Comparison of ENCODE assay signal across 1 cellular context in genomic region chr16:89261691-89262563, GRCh38.
TF ChIP-seq lines count a peak whose summit lies in the region.

No MANE protein-coding gene starts in this region.

TF ChIP-seq in HepG2, 621 proteins besides CTCF, POLR2A, EP300 and RAD21 (continued from another document and continues in another):
- TF ChIP-seq ZSCAN29 (CRISPR knock-in tag; conservative IDR thresholded peaks at IDR 0.05) (0 out of 2 replicates have a peak, but pooled peaks have one; percentile 80), HBP1 (CRISPR knock-in tag; IDR thresholded peaks at IDR 0.05; ENCODE audit: low read depth) (no peak; the same call in 1 of the 2 replicates), ZMYM4 (CRISPR knock-in tag; IDR thresholded peaks at IDR 0.05) (peak; percentile 15; the same call in 1 of the 2 replicates), CSRNP1 (CRISPR knock-in tag; IDR thresholded peaks at IDR 0.05) (peak; percentile 84; the same call in 1 of the 2 replicates), KDM2A (CRISPR knock-in tag; IDR thresholded peaks at IDR 0.05; ENCODE audit: borderline replicate concordance, low read depth) (peak; percentile 63), ZNF232 (CRISPR knock-in tag; IDR thresholded peaks at IDR 0.05; ENCODE audit: borderline replicate concordance) (no peak), ZBTB26 (CRISPR knock-in tag; IDR thresholded peaks at IDR 0.05; ENCODE audit: borderline replicate concordance) (peak; percentile 30; the same call in 1 of the 2 replicates), E2F2 (CRISPR knock-in tag; IDR thresholded peaks at IDR 0.05; ENCODE audit: borderline replicate concordance) (no peak), CREB3 (CRISPR knock-in tag; IDR thresholded peaks at IDR 0.05) (no peak), AGO1 (IDR thresholded peaks at IDR 0.05; ENCODE audit: low read depth, low read length, poor library complexity, severe bottlenecking) (peak; percentile 65), ZNF432 (CRISPR knock-in tag; IDR thresholded peaks at IDR 0.05; ENCODE audit: borderline replicate concordance) (no peak), HMG20A (CRISPR knock-in tag; IDR thresholded peaks at IDR 0.05; ENCODE audit: borderline replicate concordance) (no peak; the same call in 1 of the 2 replicates), ZNF326 (CRISPR knock-in tag; IDR thresholded peaks at IDR 0.05; ENCODE audit: borderline replicate concordance) (no peak), RELA (CRISPR knock-in tag; IDR thresholded peaks at IDR 0.05) (no peak), ZBTB46 (CRISPR knock-in tag; IDR thresholded peaks at IDR 0.05; ENCODE audit: borderline replicate concordance) (0 out of 2 replicates have a peak, but pooled peaks have one; percentile 56), ZNF768 (CRISPR knock-in tag; IDR thresholded peaks at IDR 0.05) (peak; percentile 78), SMAD1 (CRISPR knock-in tag; IDR thresholded peaks at IDR 0.05; ENCODE audit: borderline replicate concordance, low read depth) (peak; percentile 60; the same call in 1 of the 2 replicates), ONECUT2 (CRISPR knock-in tag; IDR thresholded peaks at IDR 0.05) (no peak), ZNF276 (CRISPR knock-in tag; IDR thresholded peaks at IDR 0.05; ENCODE audit: low read depth) (0 out of 2 replicates have a peak, but pooled peaks have one; percentile 80), RARA (CRISPR knock-in tag; IDR thresholded peaks at IDR 0.05) (no peak; the same call in 1 of the 2 replicates), ZNF687 (CRISPR knock-in tag; IDR thresholded peaks at IDR 0.05) (peak; percentile 98), ZSCAN25 (CRISPR knock-in tag; IDR thresholded peaks at IDR 0.05) (peak; percentile 68; the same call in 1 of the 2 replicates), TCF12 (IDR thresholded peaks at IDR 0.05) (no peak), TCF12 (CRISPR knock-in tag; IDR thresholded peaks at IDR 0.05) (no peak), SMARCE1 (IDR thresholded peaks at IDR 0.05; ENCODE audit: borderline replicate concordance) (no peak), HINFP (CRISPR knock-in tag; IDR thresholded peaks at IDR 0.05; ENCODE audit: low read depth) (peak; percentile 9; the same call in 1 of the 2 replicates), ZNF761 (CRISPR knock-in tag; conservative IDR thresholded peaks at IDR 0.05) (0 out of 2 replicates have a peak, but pooled peaks have one; percentile 70), ZNF550 (CRISPR knock-in tag; IDR thresholded peaks at IDR 0.05; ENCODE audit: borderline replicate concordance) (no peak; the same call in 1 of the 2 replicates), SP5 (CRISPR knock-in tag; IDR thresholded peaks at IDR 0.05; ENCODE audit: borderline replicate concordance, low read depth) (peak; percentile 68), ZBTB7B (CRISPR knock-in tag; IDR thresholded peaks at IDR 0.05) (peak; percentile 64; the same call in 1 of the 2 replicates), ZNF501 (CRISPR knock-in tag; IDR thresholded peaks at IDR 0.05) (peak; percentile 95), ZNF556 (CRISPR knock-in tag; IDR thresholded peaks at IDR 0.05; ENCODE audit: borderline replicate concordance) (no peak), NONO (IDR thresholded peaks at IDR 0.05) (no peak), NONO (CRISPR knock-in tag; conservative IDR thresholded peaks at IDR 0.05) (peak; percentile 48; the same call in 1 of the 2 replicates), ZNF737 (CRISPR knock-in tag; IDR thresholded peaks at IDR 0.05; ENCODE audit: borderline replicate concordance) (no peak; the same call in 1 of the 2 replicates), ZKSCAN1 (IDR thresholded peaks at IDR 0.05; ENCODE audit: low read length) (0 out of 2 replicates have a peak, but pooled peaks have one; percentile 28), MNT (IDR thresholded peaks at IDR 0.05) (no peak), RBM22 (optimal IDR thresholded peaks at IDR 0.05; ENCODE audit: low read length) (no peak), ATM (IDR thresholded peaks at IDR 0.05; ENCODE audit: borderline replicate concordance) (no peak), ZBTB44 (CRISPR knock-in tag; IDR thresholded peaks at IDR 0.05) (0 out of 2 replicates have a peak, but pooled peaks have one; percentile 74), FOXO1 (CRISPR knock-in tag; IDR thresholded peaks at IDR 0.05) (peak; percentile 52; the same call in 1 of the 2 replicates)
